Comparison of ENCODE assay signal across 1 cellular context in genomic region chr6:141610741-141611140, GRCh38.
TF ChIP-seq lines count a peak whose summit lies in the region.

No MANE protein-coding gene starts in this region.

TF ChIP-seq in GM23338, 12 proteins besides CTCF, POLR2A, EP300 and RAD21 (continued from another document):
- TF ChIP-seq, protein P1, sequence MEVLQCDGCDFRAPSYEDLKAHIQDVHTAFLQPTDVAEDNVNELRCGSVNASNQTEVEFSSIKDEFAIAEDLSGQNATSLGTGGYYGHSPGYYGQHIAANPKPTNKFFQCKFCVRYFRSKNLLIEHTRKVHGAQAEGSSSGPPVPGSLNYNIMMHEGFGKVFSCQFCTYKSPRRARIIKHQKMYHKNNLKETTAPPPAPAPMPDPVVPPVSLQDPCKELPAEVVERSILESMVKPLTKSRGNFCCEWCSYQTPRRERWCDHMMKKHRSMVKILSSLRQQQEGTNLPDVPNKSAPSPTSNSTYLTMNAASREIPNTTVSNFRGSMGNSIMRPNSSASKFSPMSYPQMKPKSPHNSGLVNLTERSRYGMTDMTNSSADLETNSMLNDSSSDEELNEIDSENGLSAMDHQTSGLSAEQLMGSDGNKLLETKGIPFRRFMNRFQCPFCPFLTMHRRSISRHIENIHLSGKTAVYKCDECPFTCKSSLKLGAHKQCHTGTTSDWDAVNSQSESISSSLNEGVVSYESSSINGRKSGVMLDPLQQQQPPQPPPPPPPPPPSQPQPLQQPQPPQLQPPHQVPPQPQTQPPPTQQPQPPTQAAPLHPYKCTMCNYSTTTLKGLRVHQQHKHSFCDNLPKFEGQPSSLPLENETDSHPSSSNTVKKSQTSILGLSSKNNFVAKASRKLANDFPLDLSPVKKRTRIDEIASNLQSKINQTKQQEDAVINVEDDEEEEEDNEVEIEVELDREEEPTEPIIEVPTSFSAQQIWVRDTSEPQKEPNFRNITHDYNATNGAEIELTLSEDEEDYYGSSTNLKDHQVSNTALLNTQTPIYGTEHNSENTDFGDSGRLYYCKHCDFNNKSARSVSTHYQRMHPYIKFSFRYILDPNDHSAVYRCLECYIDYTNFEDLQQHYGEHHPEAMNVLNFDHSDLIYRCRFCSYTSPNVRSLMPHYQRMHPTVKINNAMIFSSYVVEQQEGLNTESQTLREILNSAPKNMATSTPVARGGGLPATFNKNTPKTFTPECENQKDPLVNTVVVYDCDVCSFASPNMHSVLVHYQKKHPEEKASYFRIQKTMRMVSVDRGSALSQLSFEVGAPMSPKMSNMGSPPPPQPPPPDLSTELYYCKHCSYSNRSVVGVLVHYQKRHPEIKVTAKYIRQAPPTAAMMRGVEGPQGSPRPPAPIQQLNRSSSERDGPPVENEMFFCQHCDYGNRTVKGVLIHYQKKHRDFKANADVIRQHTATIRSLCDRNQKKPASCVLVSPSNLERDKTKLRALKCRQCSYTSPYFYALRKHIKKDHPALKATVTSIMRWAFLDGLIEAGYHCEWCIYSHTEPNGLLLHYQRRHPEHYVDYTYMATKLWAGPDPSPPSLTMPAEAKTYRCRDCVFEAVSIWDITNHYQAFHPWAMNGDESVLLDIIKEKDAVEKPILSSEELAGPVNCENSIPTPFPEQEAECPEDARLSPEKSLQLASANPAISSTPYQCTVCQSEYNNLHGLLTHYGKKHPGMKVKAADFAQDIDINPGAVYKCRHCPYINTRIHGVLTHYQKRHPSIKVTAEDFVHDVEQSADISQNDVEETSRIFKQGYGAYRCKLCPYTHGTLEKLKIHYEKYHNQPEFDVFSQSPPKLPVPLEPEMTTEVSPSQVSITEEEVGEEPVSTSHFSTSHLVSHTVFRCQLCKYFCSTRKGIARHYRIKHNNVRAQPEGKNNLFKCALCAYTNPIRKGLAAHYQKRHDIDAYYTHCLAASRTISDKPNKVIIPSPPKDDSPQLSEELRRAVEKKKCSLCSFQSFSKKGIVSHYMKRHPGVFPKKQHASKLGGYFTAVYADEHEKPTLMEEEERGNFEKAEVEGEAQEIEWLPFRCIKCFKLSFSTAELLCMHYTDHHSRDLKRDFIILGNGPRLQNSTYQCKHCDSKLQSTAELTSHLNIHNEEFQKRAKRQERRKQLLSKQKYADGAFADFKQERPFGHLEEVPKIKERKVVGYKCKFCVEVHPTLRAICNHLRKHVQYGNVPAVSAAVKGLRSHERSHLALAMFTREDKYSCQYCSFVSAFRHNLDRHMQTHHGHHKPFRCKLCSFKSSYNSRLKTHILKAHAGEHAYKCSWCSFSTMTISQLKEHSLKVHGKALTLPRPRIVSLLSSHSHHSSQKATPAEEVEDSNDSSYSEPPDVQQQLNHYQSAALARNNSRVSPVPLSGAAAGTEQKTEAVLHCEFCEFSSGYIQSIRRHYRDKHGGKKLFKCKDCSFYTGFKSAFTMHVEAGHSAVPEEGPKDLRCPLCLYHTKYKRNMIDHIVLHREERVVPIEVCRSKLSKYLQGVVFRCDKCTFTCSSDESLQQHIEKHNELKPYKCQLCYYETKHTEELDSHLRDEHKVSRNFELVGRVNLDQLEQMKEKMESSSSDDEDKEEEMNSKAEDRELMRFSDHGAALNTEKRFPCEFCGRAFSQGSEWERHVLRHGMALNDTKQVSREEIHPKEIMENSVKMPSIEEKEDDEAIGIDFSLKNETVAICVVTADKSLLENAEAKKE (CRISPR knock-in tag; IDR thresholded peaks at IDR 0.05), result no peak
- no peak for TF ChIP-seq ZNF114 (CRISPR knock-in tag; IDR thresholded peaks at IDR 0.05)
- no peak for TF ChIP-seq REST (IDR thresholded peaks at IDR 0.05; ENCODE audit: unreplicated experiment)
- TF ChIP-seq EZH2phosphoT487 (IDR thresholded peaks at IDR 0.05; ENCODE audit: unreplicated experiment), result no peak
- no peak for TF ChIP-seq POLR2AphosphoS5 (IDR thresholded peaks at IDR 0.05; ENCODE audit: low read depth)
- TF ChIP-seq ZNF331 (CRISPR knock-in tag; IDR thresholded peaks at IDR 0.05; ENCODE audit: low read depth), result no peak
- TF ChIP-seq ETS1 (IDR thresholded peaks at IDR 0.05), result no peak
- TF ChIP-seq NANOG (IDR thresholded peaks at IDR 0.05; ENCODE audit: borderline replicate concordance), result no peak
TF ChIP-seq in GM23338: peak in this region for 0.
